17 cellular contexts compared by ENCODE assay signal in genomic region chrX:27987862-27988646, GRCh38. TPM values are rescaled to one million over a fixed set of nuclear protein-coding genes. Genes with fewer than 3 reads are reported as not detected.
"Had no signal": no experiment of that assay in that cellular context is flagged by ENCODE, and none has a peak within 500 bp of the region (broad histone marks: within the 10 kb centered on the region; RNA-seq: fewer than 3 reads in every experiment).

No MANE protein-coding gene starts in this region.

- FAIRE-seq: keratinocyte had no signal

- H3K27me3 ChIP-seq: gastrocnemius medialis, testis had no signal

- H3K4me1 ChIP-seq: gastrocnemius medialis, heart right ventricle, prostate gland, testis had no signal

- DNase-seq: activated CD4-positive, alpha-beta T cell treated with anti-CD3 and anti-CD28 coated beads for 36 hours; activated CD8-positive, alpha-beta memory T cell treated with anti-CD3 and anti-CD28 coated beads, Interleukin-2, amount 50 U/mL, for 4 hours; activated CD8-positive, alpha-beta T cell treated with anti-CD3 and anti-CD28 coated beads for 36 hours; caudate nucleus; effector memory CD8-positive, alpha-beta T cell; gastrocnemius medialis; heart right ventricle; left ventricle myocardium superior; naive B cell; stimulated activated CD4-positive, alpha-beta T cell treated with anti-CD3 and anti-CD28 coated beads, Interleukin-15, amount 100 ng/mL, for 24 hours; stimulated activated CD4-positive, alpha-beta T cell treated with anti-CD3 and anti-CD28 coated beads, Interleukin-4, amount 100 ng/mL, for 24 hours; SW 1271; testis had no signal

- H3K36me3 ChIP-seq: gastrocnemius medialis, heart right ventricle, prostate gland had no signal

- H3K4me3 ChIP-seq: gastrocnemius medialis, heart right ventricle, prostate gland, testis had no signal

- ATAC-seq: activated CD4-positive, alpha-beta T cell treated with anti-CD3 and anti-CD28 coated beads for 36 hours; activated CD8-positive, alpha-beta T cell treated with anti-CD3 and anti-CD28 coated beads for 36 hours; effector memory CD8-positive, alpha-beta T cell; gastrocnemius medialis; heart right ventricle; left ventricle myocardium superior had no signal

- H3K27ac ChIP-seq: epithelial cell of prostate, gastrocnemius medialis, heart right ventricle, prostate gland, testis had no signal

- H3K9me3 ChIP-seq: gastrocnemius medialis, heart right ventricle, prostate gland, testis had no signal

RNA-seq across cellular contexts. Expression of gene DCAF8L1, which starts 6.8 kb away (rescaled TPM):
- total RNA-seq: activated CD4-positive, alpha-beta T cell treated with anti-CD3 and anti-CD28 coated beads for 36 hours; activated CD8-positive, alpha-beta T cell treated with anti-CD3 and anti-CD28 coated beads for 36 hours; gastrocnemius medialis; heart right ventricle; left ventricle myocardium superior; urinary bladder had no signal
- polyA plus RNA-seq: heart right ventricle, keratinocyte, urinary bladder had no signal
